ENCODE assay signal across 8 cellular contexts in the genomic region with DNA sequence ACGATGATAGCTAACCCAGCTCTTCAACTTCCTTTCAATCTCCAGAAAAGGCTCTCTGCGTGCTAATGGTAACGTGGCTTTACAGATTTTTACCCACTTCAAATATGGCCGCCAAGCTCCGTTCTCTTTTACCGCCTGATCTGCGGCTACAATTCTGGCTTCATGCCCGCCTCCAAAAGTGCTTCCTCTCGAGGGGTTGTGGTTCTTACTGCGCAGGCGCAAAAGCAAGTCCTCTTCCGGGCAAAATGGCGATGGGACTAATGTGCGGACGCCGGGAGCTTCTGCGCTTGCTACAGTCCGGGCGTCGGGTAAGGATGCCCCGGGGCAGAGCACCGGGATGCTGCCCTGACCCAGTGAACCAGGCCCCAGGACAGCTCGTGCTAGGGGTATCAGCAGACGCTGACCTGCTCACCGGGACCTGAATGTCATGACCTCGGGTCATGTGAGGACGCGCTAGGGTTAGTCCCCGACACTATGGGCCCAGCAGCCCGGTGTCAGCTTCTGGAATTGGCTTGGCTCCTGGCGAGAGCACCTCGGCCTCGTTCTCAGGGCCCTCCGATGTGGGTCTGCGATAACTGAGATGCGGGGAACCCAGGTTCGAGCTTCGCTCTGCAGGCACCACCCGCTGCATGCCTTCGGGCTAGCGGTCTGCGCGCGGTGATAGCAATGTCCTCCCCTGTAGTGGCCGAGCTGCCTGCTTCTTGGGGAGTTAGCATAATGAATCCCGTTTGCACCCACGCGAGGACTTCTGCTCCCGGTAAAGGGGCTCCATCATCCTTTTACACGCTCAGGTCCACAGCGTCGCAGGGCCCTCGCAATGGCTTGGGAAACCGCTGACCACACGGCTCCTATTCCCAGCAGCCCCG. TPM values are rescaled to one million over a fixed set of nuclear protein-coding genes. Genes with fewer than 3 reads are reported as not detected.
DNase-seq lines count a peak whose midpoint lies in the region; ATAC-seq and TF ChIP-seq lines count a peak whose summit lies in the region.

A gene (plus strand): TSS at position 232 of the 866 bp plus-strand sequence. CDS start 14 bp downstream, at position 246.

- DNase-seq in GM13976 (ENCODE audit: low spot score) (peak; percentile 91), NCI-H187 treated with DMSO at 0.1 percent for 48 hours (lab: John Stamatoyannopoulos, UW) (peak; percentile 95), anterior cingulate cortex (lab: John Stamatoyannopoulos, UW) (peak; percentile 32 to 97 (median 90)), right cardiac atrium (peak; percentile 98 to 99 (median 98)), pulmonary artery endothelial cell (ENCODE audit: low read depth, low spot score) (peak; percentile 83), uterus (peak; percentile 98 to 99)

- no peaks in the 10 kb centered on the region for H3K36me3 ChIP-seq in uterus

- peak within 1 kb of the TSS; percentile 98 for H3K4me3 ChIP-seq in right cardiac atrium (ENCODE audit: low read length)
- peak within 1 kb of the TSS; percentile 75 to 82 for H3K4me3 ChIP-seq in uterus

- ATAC-seq in HG02884 (IDR thresholded peaks at IDR 0.05; ENCODE audit: unreplicated experiment): peak; percentile 77
- peak; percentile 93 to 94 for ATAC-seq in right cardiac atrium

- H3K4me1 ChIP-seq in right cardiac atrium (ENCODE audit: control insufficient read depth, insufficient read depth, low read length): no peaks in the 10 kb centered on the region
- H3K4me1 ChIP-seq in uterus: no peaks in the 10 kb centered on the region

- under 1% methylated on average over 56 of the region's 56 CpGs for WGBS in right cardiac atrium

- H3K27ac ChIP-seq in right cardiac atrium (ENCODE audit: low read length) (peak within 1 kb of the TSS; percentile 96), uterus (peak within 1 kb of the TSS; percentile 85 to 92)

- intact Hi-C loops in T-helper 2 cell treated with Interferon-gamma antibody and Interleukin-4, amounts not matched to agents 100 ng/mL and 5 ng/mL, for 36 hours (cut with micrococcal nuclease): loop anchor here (1.0 to 5.0 kb wide), 7 partner anchors 29 to 536 kb away; a partner anchor contains a TSS
- intact Hi-C loops in right cardiac atrium (cut with DNase I) (no loop called here), uterus (cut with DNase I; ENCODE audit: low total_unique reads) (no loop called here)

- no peaks in the 10 kb centered on the region for H3K9me3 ChIP-seq in right cardiac atrium (ENCODE audit: control insufficient read depth, low read length)
- H3K9me3 ChIP-seq in uterus: no peaks in the 10 kb centered on the region

- in situ Hi-C loops in GM13976 (cut with MboI; ENCODE audit: low sequenced_read_pairs, unreplicated experiment): no loop called here

- TF ChIP-seq CTCF in GM13976 (IDR thresholded peaks at IDR 0.05; ENCODE audit: borderline replicate concordance, control extremely low read depth, extremely low read depth, insufficient read depth, missing control alignments) (no peak), uterus (IDR thresholded peaks at IDR 0.05) (no peak)

- peak; percentile 51 to 54 for TF ChIP-seq POLR2A in uterus (IDR thresholded peaks at IDR 0.05)

- H3K27me3 ChIP-seq in right cardiac atrium (ENCODE audit: control insufficient read depth, insufficient read depth): no peaks in the 10 kb centered on the region
- no peaks in the 10 kb centered on the region for H3K27me3 ChIP-seq in uterus

RNA-seq across cellular contexts. Expression of the gene that starts here (rescaled TPM):
- 112 and 115 TPM in 2 replicates for total RNA-seq in T-helper 2 cell treated with Interferon-gamma antibody and Interleukin-4, amounts not matched to agents 100 ng/mL and 5 ng/mL, for 36 hours
- total RNA-seq in right cardiac atrium (100 to 1,000 TPM in 3 of 4 donors, 10 to 100 TPM in 1; 92.6 to 123 (median 114) TPM), pulmonary artery endothelial cell (94.2 and 118 TPM in 2 replicates), uterus (10 to 100 TPM; 38.3 to 87.8 (median 55.9) TPM)
- polyA plus RNA-seq in right cardiac atrium: 134 TPM

Comparison
In these comparisons a context has a peak if more than half of its experiments do, and no peak if none do; other contexts are left out.
1. Peak in every context shown above with its lines: DNase-seq, ATAC-seq, H3K4me3 ChIP-seq and H3K27ac ChIP-seq.